ENCODE assay signal across 1 cellular context in genomic region chr2:110691612-110692258, GRCh38.
TF ChIP-seq lines count a peak whose summit lies in the region.

No MANE protein-coding gene starts in this region.

TF ChIP-seq in K562, 482 proteins besides CTCF, POLR2A, EP300 and RAD21 (continued from another document and continues in another):
- no peak for TF ChIP-seq GABPA (tag; conservative IDR thresholded peaks at IDR 0.05; ENCODE audit: low read depth)
- TF ChIP-seq SMAD1 (IDR thresholded peaks at IDR 0.05; ENCODE audit: low read depth, low read length, partially characterized antibody), result no peak
- TF ChIP-seq, protein P1, sequence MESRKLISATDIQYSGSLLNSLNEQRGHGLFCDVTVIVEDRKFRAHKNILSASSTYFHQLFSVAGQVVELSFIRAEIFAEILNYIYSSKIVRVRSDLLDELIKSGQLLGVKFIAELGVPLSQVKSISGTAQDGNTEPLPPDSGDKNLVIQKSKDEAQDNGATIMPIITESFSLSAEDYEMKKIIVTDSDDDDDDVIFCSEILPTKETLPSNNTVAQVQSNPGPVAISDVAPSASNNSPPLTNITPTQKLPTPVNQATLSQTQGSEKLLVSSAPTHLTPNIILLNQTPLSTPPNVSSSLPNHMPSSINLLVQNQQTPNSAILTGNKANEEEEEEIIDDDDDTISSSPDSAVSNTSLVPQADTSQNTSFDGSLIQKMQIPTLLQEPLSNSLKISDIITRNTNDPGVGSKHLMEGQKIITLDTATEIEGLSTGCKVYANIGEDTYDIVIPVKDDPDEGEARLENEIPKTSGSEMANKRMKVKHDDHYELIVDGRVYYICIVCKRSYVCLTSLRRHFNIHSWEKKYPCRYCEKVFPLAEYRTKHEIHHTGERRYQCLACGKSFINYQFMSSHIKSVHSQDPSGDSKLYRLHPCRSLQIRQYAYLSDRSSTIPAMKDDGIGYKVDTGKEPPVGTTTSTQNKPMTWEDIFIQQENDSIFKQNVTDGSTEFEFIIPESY (CRISPR knock-in tag; IDR thresholded peaks at IDR 0.05), result no peak
- TF ChIP-seq, protein P2, sequence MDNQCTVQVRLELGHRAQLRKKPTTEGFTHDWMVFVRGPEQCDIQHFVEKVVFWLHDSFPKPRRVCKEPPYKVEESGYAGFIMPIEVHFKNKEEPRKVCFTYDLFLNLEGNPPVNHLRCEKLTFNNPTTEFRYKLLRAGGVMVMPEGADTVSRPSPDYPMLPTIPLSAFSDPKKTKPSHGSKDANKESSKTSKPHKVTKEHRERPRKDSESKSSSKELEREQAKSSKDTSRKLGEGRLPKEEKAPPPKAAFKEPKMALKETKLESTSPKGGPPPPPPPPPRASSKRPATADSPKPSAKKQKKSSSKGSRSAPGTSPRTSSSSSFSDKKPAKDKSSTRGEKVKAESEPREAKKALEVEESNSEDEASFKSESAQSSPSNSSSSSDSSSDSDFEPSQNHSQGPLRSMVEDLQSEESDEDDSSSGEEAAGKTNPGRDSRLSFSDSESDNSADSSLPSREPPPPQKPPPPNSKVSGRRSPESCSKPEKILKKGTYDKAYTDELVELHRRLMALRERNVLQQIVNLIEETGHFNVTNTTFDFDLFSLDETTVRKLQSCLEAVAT (IDR thresholded peaks at IDR 0.05), result no peak; a peak in 1 of 4 replicates
- no peak for TF ChIP-seq CBX1 (IDR thresholded peaks at IDR 0.05; ENCODE audit: low read depth)
- no peak for TF ChIP-seq EGR1 (conservative IDR thresholded peaks at IDR 0.05)
- TF ChIP-seq CREM (IDR thresholded peaks at IDR 0.05; ENCODE audit: low read depth), result no peak
- no peak for TF ChIP-seq GATAD2A (IDR thresholded peaks at IDR 0.05)
- no peak for TF ChIP-seq USF1 (CRISPR knock-in tag; IDR thresholded peaks at IDR 0.05)
- no peak for TF ChIP-seq ZNF224 (CRISPR knock-in tag; IDR thresholded peaks at IDR 0.05)
- TF ChIP-seq RB1 (IDR thresholded peaks at IDR 0.05; ENCODE audit: low read depth), result no peak
- TF ChIP-seq, protein P3, sequence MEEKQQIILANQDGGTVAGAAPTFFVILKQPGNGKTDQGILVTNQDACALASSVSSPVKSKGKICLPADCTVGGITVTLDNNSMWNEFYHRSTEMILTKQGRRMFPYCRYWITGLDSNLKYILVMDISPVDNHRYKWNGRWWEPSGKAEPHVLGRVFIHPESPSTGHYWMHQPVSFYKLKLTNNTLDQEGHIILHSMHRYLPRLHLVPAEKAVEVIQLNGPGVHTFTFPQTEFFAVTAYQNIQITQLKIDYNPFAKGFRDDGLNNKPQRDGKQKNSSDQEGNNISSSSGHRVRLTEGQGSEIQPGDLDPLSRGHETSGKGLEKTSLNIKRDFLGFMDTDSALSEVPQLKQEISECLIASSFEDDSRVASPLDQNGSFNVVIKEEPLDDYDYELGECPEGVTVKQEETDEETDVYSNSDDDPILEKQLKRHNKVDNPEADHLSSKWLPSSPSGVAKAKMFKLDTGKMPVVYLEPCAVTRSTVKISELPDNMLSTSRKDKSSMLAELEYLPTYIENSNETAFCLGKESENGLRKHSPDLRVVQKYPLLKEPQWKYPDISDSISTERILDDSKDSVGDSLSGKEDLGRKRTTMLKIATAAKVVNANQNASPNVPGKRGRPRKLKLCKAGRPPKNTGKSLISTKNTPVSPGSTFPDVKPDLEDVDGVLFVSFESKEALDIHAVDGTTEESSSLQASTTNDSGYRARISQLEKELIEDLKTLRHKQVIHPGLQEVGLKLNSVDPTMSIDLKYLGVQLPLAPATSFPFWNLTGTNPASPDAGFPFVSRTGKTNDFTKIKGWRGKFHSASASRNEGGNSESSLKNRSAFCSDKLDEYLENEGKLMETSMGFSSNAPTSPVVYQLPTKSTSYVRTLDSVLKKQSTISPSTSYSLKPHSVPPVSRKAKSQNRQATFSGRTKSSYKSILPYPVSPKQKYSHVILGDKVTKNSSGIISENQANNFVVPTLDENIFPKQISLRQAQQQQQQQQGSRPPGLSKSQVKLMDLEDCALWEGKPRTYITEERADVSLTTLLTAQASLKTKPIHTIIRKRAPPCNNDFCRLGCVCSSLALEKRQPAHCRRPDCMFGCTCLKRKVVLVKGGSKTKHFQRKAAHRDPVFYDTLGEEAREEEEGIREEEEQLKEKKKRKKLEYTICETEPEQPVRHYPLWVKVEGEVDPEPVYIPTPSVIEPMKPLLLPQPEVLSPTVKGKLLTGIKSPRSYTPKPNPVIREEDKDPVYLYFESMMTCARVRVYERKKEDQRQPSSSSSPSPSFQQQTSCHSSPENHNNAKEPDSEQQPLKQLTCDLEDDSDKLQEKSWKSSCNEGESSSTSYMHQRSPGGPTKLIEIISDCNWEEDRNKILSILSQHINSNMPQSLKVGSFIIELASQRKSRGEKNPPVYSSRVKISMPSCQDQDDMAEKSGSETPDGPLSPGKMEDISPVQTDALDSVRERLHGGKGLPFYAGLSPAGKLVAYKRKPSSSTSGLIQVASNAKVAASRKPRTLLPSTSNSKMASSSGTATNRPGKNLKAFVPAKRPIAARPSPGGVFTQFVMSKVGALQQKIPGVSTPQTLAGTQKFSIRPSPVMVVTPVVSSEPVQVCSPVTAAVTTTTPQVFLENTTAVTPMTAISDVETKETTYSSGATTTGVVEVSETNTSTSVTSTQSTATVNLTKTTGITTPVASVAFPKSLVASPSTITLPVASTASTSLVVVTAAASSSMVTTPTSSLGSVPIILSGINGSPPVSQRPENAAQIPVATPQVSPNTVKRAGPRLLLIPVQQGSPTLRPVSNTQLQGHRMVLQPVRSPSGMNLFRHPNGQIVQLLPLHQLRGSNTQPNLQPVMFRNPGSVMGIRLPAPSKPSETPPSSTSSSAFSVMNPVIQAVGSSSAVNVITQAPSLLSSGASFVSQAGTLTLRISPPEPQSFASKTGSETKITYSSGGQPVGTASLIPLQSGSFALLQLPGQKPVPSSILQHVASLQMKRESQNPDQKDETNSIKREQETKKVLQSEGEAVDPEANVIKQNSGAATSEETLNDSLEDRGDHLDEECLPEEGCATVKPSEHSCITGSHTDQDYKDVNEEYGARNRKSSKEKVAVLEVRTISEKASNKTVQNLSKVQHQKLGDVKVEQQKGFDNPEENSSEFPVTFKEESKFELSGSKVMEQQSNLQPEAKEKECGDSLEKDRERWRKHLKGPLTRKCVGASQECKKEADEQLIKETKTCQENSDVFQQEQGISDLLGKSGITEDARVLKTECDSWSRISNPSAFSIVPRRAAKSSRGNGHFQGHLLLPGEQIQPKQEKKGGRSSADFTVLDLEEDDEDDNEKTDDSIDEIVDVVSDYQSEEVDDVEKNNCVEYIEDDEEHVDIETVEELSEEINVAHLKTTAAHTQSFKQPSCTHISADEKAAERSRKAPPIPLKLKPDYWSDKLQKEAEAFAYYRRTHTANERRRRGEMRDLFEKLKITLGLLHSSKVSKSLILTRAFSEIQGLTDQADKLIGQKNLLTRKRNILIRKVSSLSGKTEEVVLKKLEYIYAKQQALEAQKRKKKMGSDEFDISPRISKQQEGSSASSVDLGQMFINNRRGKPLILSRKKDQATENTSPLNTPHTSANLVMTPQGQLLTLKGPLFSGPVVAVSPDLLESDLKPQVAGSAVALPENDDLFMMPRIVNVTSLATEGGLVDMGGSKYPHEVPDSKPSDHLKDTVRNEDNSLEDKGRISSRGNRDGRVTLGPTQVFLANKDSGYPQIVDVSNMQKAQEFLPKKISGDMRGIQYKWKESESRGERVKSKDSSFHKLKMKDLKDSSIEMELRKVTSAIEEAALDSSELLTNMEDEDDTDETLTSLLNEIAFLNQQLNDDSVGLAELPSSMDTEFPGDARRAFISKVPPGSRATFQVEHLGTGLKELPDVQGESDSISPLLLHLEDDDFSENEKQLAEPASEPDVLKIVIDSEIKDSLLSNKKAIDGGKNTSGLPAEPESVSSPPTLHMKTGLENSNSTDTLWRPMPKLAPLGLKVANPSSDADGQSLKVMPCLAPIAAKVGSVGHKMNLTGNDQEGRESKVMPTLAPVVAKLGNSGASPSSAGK (IDR thresholded peaks at IDR 0.05), result 0 out of 2 replicates have a peak, but pooled peaks have one; percentile 18
- TF ChIP-seq NCOR1 (IDR thresholded peaks at IDR 0.05), result peak; percentile 81
- TF ChIP-seq KAT8 (IDR thresholded peaks at IDR 0.05; ENCODE audit: low read depth), result no peak
- TF ChIP-seq ZFX (CRISPR knock-in tag; IDR thresholded peaks at IDR 0.05), result no peak
- TF ChIP-seq MNT (conservative IDR thresholded peaks at IDR 0.05), result no peak
- TF ChIP-seq, protein P4, sequence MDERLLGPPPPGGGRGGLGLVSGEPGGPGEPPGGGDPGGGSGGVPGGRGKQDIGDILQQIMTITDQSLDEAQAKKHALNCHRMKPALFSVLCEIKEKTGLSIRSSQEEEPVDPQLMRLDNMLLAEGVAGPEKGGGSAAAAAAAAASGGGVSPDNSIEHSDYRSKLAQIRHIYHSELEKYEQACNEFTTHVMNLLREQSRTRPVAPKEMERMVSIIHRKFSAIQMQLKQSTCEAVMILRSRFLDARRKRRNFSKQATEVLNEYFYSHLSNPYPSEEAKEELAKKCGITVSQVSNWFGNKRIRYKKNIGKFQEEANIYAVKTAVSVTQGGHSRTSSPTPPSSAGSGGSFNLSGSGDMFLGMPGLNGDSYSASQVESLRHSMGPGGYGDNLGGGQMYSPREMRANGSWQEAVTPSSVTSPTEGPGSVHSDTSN (CRISPR knock-in tag; IDR thresholded peaks at IDR 0.05; ENCODE audit: low read depth), result no peak
- TF ChIP-seq, protein P4 (tag; conservative IDR thresholded peaks at IDR 0.05; ENCODE audit: low read depth), result no peak
- TF ChIP-seq SRSF7 (optimal IDR thresholded peaks at IDR 0.05; ENCODE audit: low read depth, low read length), result no peak
- no peak for TF ChIP-seq C11orf30 (IDR thresholded peaks at IDR 0.05; ENCODE audit: low read depth)
- TF ChIP-seq, protein P5, sequence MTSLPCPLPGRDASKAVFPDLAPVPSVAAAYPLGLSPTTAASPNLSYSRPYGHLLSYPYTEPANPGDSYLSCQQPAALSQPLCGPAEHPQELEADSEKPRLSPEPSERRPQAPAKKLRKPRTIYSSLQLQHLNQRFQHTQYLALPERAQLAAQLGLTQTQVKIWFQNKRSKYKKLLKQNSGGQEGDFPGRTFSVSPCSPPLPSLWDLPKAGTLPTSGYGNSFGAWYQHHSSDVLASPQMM (CRISPR knock-in tag; IDR thresholded peaks at IDR 0.05), result no peak
- TF ChIP-seq PHF21A (IDR thresholded peaks at IDR 0.05; ENCODE audit: borderline replicate concordance, low read depth), result no peak
- no peak for TF ChIP-seq BACH1 (tag; IDR thresholded peaks at IDR 0.05)
- TF ChIP-seq STAG1 (CRISPR knock-in tag; IDR thresholded peaks at IDR 0.05; ENCODE audit: borderline replicate concordance), result no peak
- no peak for TF ChIP-seq NRF1 (conservative IDR thresholded peaks at IDR 0.05 in 1 of 2, IDR thresholded peaks at IDR 0.05 in 1 of 2)
- no peak for TF ChIP-seq CAMTA2 (CRISPR knock-in tag; conservative IDR thresholded peaks at IDR 0.05)
- TF ChIP-seq ZBTB49 (CRISPR knock-in tag; IDR thresholded peaks at IDR 0.05; ENCODE audit: borderline replicate concordance), result no peak
- TF ChIP-seq, protein P6, sequence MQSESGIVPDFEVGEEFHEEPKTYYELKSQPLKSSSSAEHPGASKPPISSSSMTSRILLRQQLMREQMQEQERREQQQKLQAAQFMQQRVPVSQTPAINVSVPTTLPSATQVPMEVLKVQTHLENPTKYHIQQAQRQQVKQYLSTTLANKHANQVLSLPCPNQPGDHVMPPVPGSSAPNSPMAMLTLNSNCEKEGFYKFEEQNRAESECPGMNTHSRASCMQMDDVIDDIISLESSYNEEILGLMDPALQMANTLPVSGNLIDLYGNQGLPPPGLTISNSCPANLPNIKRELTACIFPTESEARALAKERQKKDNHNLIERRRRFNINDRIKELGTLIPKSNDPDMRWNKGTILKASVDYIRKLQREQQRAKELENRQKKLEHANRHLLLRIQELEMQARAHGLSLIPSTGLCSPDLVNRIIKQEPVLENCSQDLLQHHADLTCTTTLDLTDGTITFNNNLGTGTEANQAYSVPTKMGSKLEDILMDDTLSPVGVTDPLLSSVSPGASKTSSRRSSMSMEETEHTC (IDR thresholded peaks at IDR 0.05), result no peak
- TF ChIP-seq XRCC5 (IDR thresholded peaks at IDR 0.05; ENCODE audit: low read depth, low read length), result no peak
